11 cellular contexts compared by ENCODE assay signal in the genomic region with DNA sequence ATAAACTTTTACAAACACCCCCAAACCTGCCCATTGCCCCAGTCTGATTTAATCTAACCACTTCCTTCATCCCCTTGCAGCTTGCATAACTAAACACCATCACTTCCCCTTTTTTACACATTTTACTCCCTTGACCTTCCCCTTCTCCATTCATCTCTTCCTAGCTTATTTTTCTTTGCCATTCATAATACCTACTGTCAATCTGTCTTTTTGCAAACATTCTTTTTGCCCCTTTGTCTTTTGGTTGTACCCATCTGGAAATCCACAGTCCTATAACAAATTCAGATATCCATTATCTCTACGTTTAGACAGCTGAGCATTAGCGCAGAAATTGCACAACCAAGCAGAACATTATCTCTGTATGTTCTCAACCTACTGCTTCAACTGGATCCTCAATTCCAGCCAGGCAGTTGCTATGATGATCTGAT. TPM values are rescaled to one million over a fixed set of nuclear protein-coding genes. Genes with fewer than 3 reads are reported as not detected.
A peak's percentile ranks its signal among the peaks of the same experiment; 100 is the strongest.
DNase-seq lines count a peak whose midpoint lies in the region; ATAC-seq, FAIRE-seq and TF ChIP-seq lines count a peak whose summit lies in the region.
"Had no signal": no experiment of that assay in that cellular context is flagged by ENCODE, and none has a peak within 500 bp of the region (broad histone marks: within the 10 kb centered on the region; RNA-seq: fewer than 3 reads in every experiment).

No MANE protein-coding gene starts in this region.

- no peak overlapping the region for H2AK5ac ChIP-seq in mesendoderm (ENCODE audit: low read length)

- intact Hi-C loops in K562 (cut with micrococcal nuclease), result no loop called here
- intact Hi-C loops in stomach (cut with DNase I; ENCODE audit: low total_unique reads), result no loop called here

- no peak overlapping the region for H4K8ac ChIP-seq in mesendoderm (ENCODE audit: low read depth, low read length)

- H3K9me3 ChIP-seq in K562 (replicated peaks; ENCODE audit: control insufficient read depth, insufficient read depth, low read depth, low read length) (no peaks in the 10 kb centered on the region), stomach (no peaks in the 10 kb centered on the region)

- no peak for TF ChIP-seq POLR2A in K562 (conservative IDR thresholded peaks at IDR 0.05)
- TF ChIP-seq POLR2A in stomach (IDR thresholded peaks at IDR 0.05), result no peak

- POLR2A ChIA-PET in K562 (lab: Yijun Ruan, JAX), result interaction anchor here (0.6 to 1.6 kb wide), 5 partner anchors 9 to 866 kb away, joined by 3 to 11 read pairs (median 3); no protein-coding TSS in a partner anchor

- no peak overlapping the region for H3K4ac ChIP-seq in mesendoderm (ENCODE audit: low read depth, low read length)

- H3K4me2 ChIP-seq in K562 (ENCODE audit: insufficient read depth, low read length) (peak overlapping the region; percentile 20; the same call in 1 of the 2 replicates), mesendoderm (ENCODE audit: low read length) (no peak overlapping the region)

- H3K23ac ChIP-seq in mesendoderm (ENCODE audit: low read length), result no peak overlapping the region

- peak; percentile 86 for FAIRE-seq in K562 (lab: Jason Lieb, UNC)

- no peak overlapping the region for H2AFZ ChIP-seq in K562 (ENCODE audit: low read depth, low read length)

- no peaks in the 10 kb centered on the region for H4K20me1 ChIP-seq in K562 (replicated peaks; ENCODE audit: control insufficient read depth, insufficient read depth, low read length)

- no TSS peak for BruUV-seq in K562 (replicated peaks; lab: Mats Ljungman, UMichigan)

- TF ChIP-seq EP300 in K562 (IDR thresholded peaks at IDR 0.05; ENCODE audit: low read length), result peak; percentile 66
- TF ChIP-seq EP300 in stomach (IDR thresholded peaks at IDR 0.05), result no peak

- TF ChIP-seq CTCF in HL-60 (IDR thresholded peaks at IDR 0.05; ENCODE audit: insufficient read depth, low read length) (no peak), K562 (IDR thresholded peaks at IDR 0.05 in 2 of 3, conservative IDR thresholded peaks at IDR 0.05 in 1 of 3; ENCODE audit: insufficient read depth in 2 of 3, low read depth in 1 of 3, low read length in 3 of 3) (no peak), stomach (IDR thresholded peaks at IDR 0.05) (no peak)

- H3K27ac ChIP-seq in HL-60 (replicated peaks) (peak overlapping the region; percentile 74), K562 (ENCODE audit: extremely low read depth, low read depth, low read length) (peak overlapping the region; percentile 28; the same call in 1 of the 3 replicates), stomach (no peak overlapping the region), mesendoderm (ENCODE audit: low read depth, low read length) (no peak overlapping the region)
- H3K27ac ChIP-seq: skin epidermis had no signal

- H3K79me2 ChIP-seq in K562 (ENCODE audit: control insufficient read depth, insufficient read depth, low read length) (no peaks in the 10 kb centered on the region), mesendoderm (ENCODE audit: control insufficient read depth, insufficient read depth, low read length) (no peaks in the 10 kb centered on the region)

- peak; percentile 87 for ATAC-seq in GM18498 (IDR thresholded peaks at IDR 0.05; ENCODE audit: unreplicated experiment)
- peak; percentile 77 for ATAC-seq in GM21717 (IDR thresholded peaks at IDR 0.05; ENCODE audit: unreplicated experiment)
- peak; percentile 69 for ATAC-seq in K562
- ATAC-seq in SK-N-SH treated with all-trans-retinoic acid at 6 μM for 48 hours, result no peak
- ATAC-seq: CD8-positive, alpha-beta T cell; Panc1 had no signal

- H3K9me1 ChIP-seq in K562 (ENCODE audit: control insufficient read depth, insufficient read depth, low read length), result no peaks in the 10 kb centered on the region

- CTCF ChIA-PET in K562 (lab: Yijun Ruan, JAX; ENCODE audit: low intra/inter-chr PET ratio), result no interaction called here

- no peaks in the 10 kb centered on the region for H3K79me1 ChIP-seq in mesendoderm (ENCODE audit: low read length)

- H3K9ac ChIP-seq in K562 (ENCODE audit: insufficient read depth in 1 of 2, low read depth in 2 of 2, low read length in 2 of 2) (no peak overlapping the region), mesendoderm (ENCODE audit: low read length) (no peak overlapping the region)

- H4K5ac ChIP-seq in mesendoderm (ENCODE audit: low read length), result no peak overlapping the region

- no peak overlapping the region for H2BK120ac ChIP-seq in mesendoderm (ENCODE audit: low read depth, low read length)

- in situ Hi-C loops in K562 (cut with MboI), result no loop called here

- no peak overlapping the region for H3K4me3 ChIP-seq in HL-60 (replicated peaks; ENCODE audit: insufficient read depth, low read length)
- H3K4me3 ChIP-seq in K562, result no peak overlapping the region
- H3K4me3 ChIP-seq in stomach, result no peak overlapping the region
- H3K4me3 ChIP-seq in mesendoderm (ENCODE audit: low read length), result no peak overlapping the region
- H3K4me3 ChIP-seq: skin epidermis had no signal

- H3K27me3 ChIP-seq in HL-60 (ENCODE audit: insufficient read depth, poor library complexity, severe bottlenecking) (no peaks in the 10 kb centered on the region), K562 (ENCODE audit: control insufficient read depth in 2 of 2, insufficient read depth in 2 of 2, low read length in 2 of 2) (no peaks in the 10 kb centered on the region; a peak in 2 of 5 replicates), stomach (no peaks in the 10 kb centered on the region), mesendoderm (ENCODE audit: insufficient read depth, low read length, poor library complexity) (no peaks in the 10 kb centered on the region)

- WGBS in K562 (ENCODE audit: insufficient coverage, low coverage, missing lambda C conversion rate), result 2% methylated on average over 2 of the region's 2 CpGs
- WGBS in stomach, 5 donors, result 50 to 62% (median 59%) methylated on average over 2 of the region's 2 CpGs
- no CpG with 5 or more reads among the region's 2 CpGs for WGBS in mesendoderm (ENCODE audit: extremely low coverage, insufficient coverage, low lambda C conversion rate)

- peak in 1 of 2 experiments; percentile 20; a peak in 1 of 4 replicates for TF ChIP-seq RAD21 in K562 (CRISPR knock-in tag; conservative IDR thresholded peaks at IDR 0.05 in 1 of 2, IDR thresholded peaks at IDR 0.05 in 1 of 2)

- H2BK5ac ChIP-seq in mesendoderm (ENCODE audit: low read length), result no peak overlapping the region

- H3K36me3 ChIP-seq in K562 (ENCODE audit: control insufficient read depth, insufficient read depth, low read length), result no peaks in the 10 kb centered on the region
- H3K36me3 ChIP-seq in stomach, result no peaks in the 10 kb centered on the region
- no peaks in the 10 kb centered on the region for H3K36me3 ChIP-seq in mesendoderm (ENCODE audit: control insufficient read depth, insufficient read depth, low read length)

- no peak overlapping the region for H2BK15ac ChIP-seq in mesendoderm (replicated peaks; ENCODE audit: low read depth)

- H3K18ac ChIP-seq in mesendoderm (ENCODE audit: low read length), result no peak overlapping the region

- DNase-seq in HL-60 (ENCODE audit: low read depth in 1 of 2, low spot score in 1 of 2), result peak; percentile 77 to 79
- peak in 1 of 4 experiments; percentile 41 for DNase-seq in K562 (ENCODE audit: extremely low read depth in 1 of 4, low spot score in 3 of 4)
- no peak for DNase-seq in NCI-H2081 treated with DMSO at 0.1 percent for 48 hours (lab: John Stamatoyannopoulos, UW)
- no peak for DNase-seq in stomach
- DNase-seq in mesendoderm, result no peak
- DNase-seq: CD8-positive, alpha-beta T cell had no signal

- H3K4me1 ChIP-seq in K562 (replicated peaks in 1 of 2; ENCODE audit: control insufficient read depth in 2 of 2, insufficient read depth in 2 of 2, low read length in 2 of 2) (peaks cover 4 to 22% of the 10 kb centered on the region in 2 experiments; a peak in 4 of 5 replicates), stomach (peaks cover 0 to 11% (median 0%) of the 10 kb centered on the region in 4 donors), mesendoderm (ENCODE audit: control insufficient read depth, low read depth, low read length) (no peaks in the 10 kb centered on the region)

- no peak overlapping the region for H3K56ac ChIP-seq in mesendoderm (ENCODE audit: low read length)

RNA-seq across cellular contexts. Expression of a gene that starts 51.2 kb away (rescaled TPM):
- total RNA-seq in K562 (2011; cell fraction: chromatin; rRNA removed; ENCODE audit: low replicate concordance), result 1.6 and 1.8 TPM in 2 replicates
- total RNA-seq in K562 (2011; cell fraction: nucleolus; rRNA removed), result 1.8 and 2.5 TPM in 2 replicates
- 1.5 and 4.0 TPM in 2 replicates for total RNA-seq in K562 (2011; cell fraction: nucleoplasm; rRNA removed)
- total RNA-seq in K562 (2014; rRNA removed) (6.7 and 11.7 TPM in 2 replicates), K562 (2014; rRNA removed; fragmentation: Illumina TruSeq; extraction: Trizol) (11.1 and 14.9 TPM in 2 replicates), K562 (2015; rRNA removed; fragmentation: Illumina TruSeq; extraction: Trizol) (7.4 and 10.8 TPM in 2 replicates), K562 (2021) (10.5 TPM in 2 replicates), stomach (1 to 10 TPM in 1 of 5 donors, not detected in 4; 3.2 TPM)
- polyA plus RNA-seq in K562 (2011; rRNA removed) (11.8 and 14.0 TPM in 2 replicates), K562 (2014; fragmentation: Illumina TruSeq; extraction: Trizol) (12.3 and 12.9 TPM in 2 replicates), K562 (2014; fragmentation: Nextera tagmentation; extraction: Ambion mirVana) (10 to 100 TPM; 27.6 to 37.0 TPM), K562 (2014; rRNA removed) (9.1 and 10.7 TPM in 2 replicates), stomach (1 to 10 TPM in 2 of 3 donors, not detected in 1; 1.8 to 2.8 TPM)
- 6.8 and 13.2 TPM in 2 replicates for polyA plus RNA-seq in K562 (2011; cell fraction: cytosol; rRNA removed)
- polyA plus RNA-seq in K562 (2011; cell fraction: nucleus; rRNA removed), result 3.6 and 7.2 TPM in 2 replicates
- 6.7 and 8.1 TPM in 2 replicates for polyA plus RNA-seq in K562 (2012)
- 6.4 and 6.5 TPM in 2 replicates for polyA minus RNA-seq in K562 (2011; rRNA and poly(A)+ RNA removed)
- polyA minus RNA-seq in K562 (2011; cell fraction: cytosol; rRNA and poly(A)+ RNA removed), result 3.1 TPM in 1 of 2 replicates, not detected in the other
- polyA minus RNA-seq in K562 (2011; cell fraction: nucleus; rRNA and poly(A)+ RNA removed), result 1.4 TPM in 1 of 2 replicates, not detected in the other
- polyA plus RNA-seq in mesendoderm (2013, experiment 1 of 2), result 2.3 TPM
- 2.0 TPM for polyA plus RNA-seq in mesendoderm (2013, experiment 2 of 2)
- total RNA-seq: CD8-positive, alpha-beta T cell had no signal

RNA-seq across cellular contexts. Expression of a gene that starts 51.5 kb away (rescaled TPM):
- total RNA-seq in K562 (2011; cell fraction: chromatin; rRNA removed; ENCODE audit: low replicate concordance), result 9.9 and 14.5 TPM in 2 replicates
- total RNA-seq in K562 (2011; cell fraction: nucleolus; rRNA removed), result 10.0 and 11.4 TPM in 2 replicates
- total RNA-seq in K562 (2011; cell fraction: nucleoplasm; rRNA removed), result 8.3 and 10.3 TPM in 2 replicates
- total RNA-seq in K562 (2014; rRNA removed), result 50.0 and 52.4 TPM in 2 replicates
- total RNA-seq in K562 (2014; rRNA removed; fragmentation: Illumina TruSeq; extraction: Trizol), result 87.0 and 95.7 TPM in 2 replicates
- total RNA-seq in K562 (2015; rRNA removed; fragmentation: Illumina TruSeq; extraction: Trizol), result 87.3 and 90.9 TPM in 2 replicates
- total RNA-seq in K562 (2021), result 52.4 and 56.5 TPM in 2 replicates
- 49.0 and 69.7 TPM in 2 replicates for polyA plus RNA-seq in K562 (2011; rRNA removed)
- polyA plus RNA-seq in K562 (2011; cell fraction: cytosol; rRNA removed), result 16.3 and 22.3 TPM in 2 replicates
- 16.1 and 17.8 TPM in 2 replicates for polyA plus RNA-seq in K562 (2011; cell fraction: nucleus; rRNA removed)
- 28.9 and 46.1 TPM in 2 replicates for polyA plus RNA-seq in K562 (2012)
- polyA plus RNA-seq in K562 (2014; fragmentation: Illumina TruSeq; extraction: Trizol), result 85.9 and 108 TPM in 2 replicates
- polyA plus RNA-seq in K562 (2014; fragmentation: Nextera tagmentation; extraction: Ambion mirVana), result 100 to 1,000 TPM; 189 to 200 TPM
- 63.5 and 64.4 TPM in 2 replicates for polyA plus RNA-seq in K562 (2014; rRNA removed)
- 31.3 and 35.1 TPM in 2 replicates for polyA minus RNA-seq in K562 (2011; rRNA and poly(A)+ RNA removed)
- 9.4 and 11.9 TPM in 2 replicates for polyA minus RNA-seq in K562 (2011; cell fraction: cytosol; rRNA and poly(A)+ RNA removed)
- 6.9 and 11.3 TPM in 2 replicates for polyA minus RNA-seq in K562 (2011; cell fraction: nucleus; rRNA and poly(A)+ RNA removed)
- 10 to 100 TPM in 1 of 5 donors, 1 to 10 TPM in 3, not detected in 1; 1.3 to 12.3 (median 5.7) TPM for total RNA-seq in stomach
- polyA plus RNA-seq in stomach, result 10 to 100 TPM; 11.2 to 13.9 (median 11.6) TPM
- polyA plus RNA-seq in mesendoderm (2013, experiment 1 of 2), result 84.9 TPM
- 92.9 TPM for polyA plus RNA-seq in mesendoderm (2013, experiment 2 of 2)

Comparison
In these comparisons a context has a peak if more than half of its experiments do, and no peak if none do; other contexts are left out.
1. DNase-seq: peak in HL-60 (2 of 2); none in NCI-H2081 treated with DMSO at 0.1 percent for 48 hours (single experiment), stomach (single experiment) and mesendoderm (single experiment).
2. H3K27ac ChIP-seq: peak in HL-60 (single experiment) and K562 (single experiment); none in stomach (0 of 5) and mesendoderm (single experiment).